ENCODE assay signal across 12 cellular contexts in genomic region chr16:57023541-57024249, GRCh38. TPM values are rescaled to one million over a fixed set of nuclear protein-coding genes. Genes with fewer than 3 reads are reported as not detected.
A peak's percentile ranks its signal among the peaks of the same experiment; 100 is the strongest.
DNase-seq lines count a peak whose midpoint lies in the region; ATAC-seq and TF ChIP-seq lines count a peak whose summit lies in the region.
"Had no signal": no experiment of that assay in that cellular context is flagged by ENCODE, and none has a peak within 500 bp of the region (broad histone marks: within the 10 kb centered on the region; RNA-seq: fewer than 3 reads in every experiment).

No MANE protein-coding gene starts in this region.

- peak; percentile 40 to 61 for DNase-seq in activated CD4-positive, alpha-beta T cell treated with anti-CD3 and anti-CD28 coated beads for 24 hours (ENCODE audit: low read depth in 2 of 2)
- peak; percentile 91 for DNase-seq in activated effector memory CD4-positive, alpha-beta T cell treated with anti-CD3 and anti-CD28 coated beads, Interleukin-2, amount 50 U/mL, for 16 hours
- DNase-seq in sigmoid colon (peak; percentile 58), inferior parietal cortex (ENCODE audit: extremely low spot score) (no peak), GM19238 (ENCODE audit: insufficient read length, low spot score) (no peak), transverse colon (no peak)
- peak; percentile 57 to 74 (median 66) for DNase-seq in stimulated activated naive CD4-positive, alpha-beta T cell (lab: John Stamatoyannopoulos, UW)
- DNase-seq: DND-41, NCI-H1417 treated with DMSO at 0.1 percent for 48 hours had no signal

- no peak for TF ChIP-seq POLR2A in sigmoid colon (IDR thresholded peaks at IDR 0.05)
- no peak for TF ChIP-seq POLR2A in transverse colon (IDR thresholded peaks at IDR 0.05)

- no peak for TF ChIP-seq CTCF in sigmoid colon (IDR thresholded peaks at IDR 0.05)
- no peak for TF ChIP-seq CTCF in transverse colon (IDR thresholded peaks at IDR 0.05)

- TF ChIP-seq EP300 in sigmoid colon (IDR thresholded peaks at IDR 0.05) (no peak), transverse colon (IDR thresholded peaks at IDR 0.05; ENCODE audit: low read depth) (no peak)

- 74 to 86% methylated on average over 8 of the region's 8 CpGs for WGBS in sigmoid colon, 2 donors
- WGBS in transverse colon (ENCODE audit: low coverage in 1 of 2), 2 donors, result 96% methylated on average over 8 of the region's 8 CpGs; no CpG with 5 or more reads in 1 of the 2 donors

- in situ Hi-C loops in transverse colon (cut with MboI; ENCODE audit: low pct_ligation_motif_present in 1 of 4, low pct_unique_long_range_greater_than_20kb in 1 of 4, low sequenced_read_pairs in 3 of 4), result no loop called here

- H3K9me3 ChIP-seq in sigmoid colon (no peaks in the 10 kb centered on the region), transverse colon (no peaks in the 10 kb centered on the region)

- H3K4me1 ChIP-seq in sigmoid colon (no peaks in the 10 kb centered on the region), transverse colon (no peaks in the 10 kb centered on the region)

- no peak for ATAC-seq in GM19395 (IDR thresholded peaks at IDR 0.05; ENCODE audit: unreplicated experiment)
- ATAC-seq: HCT116 had no signal

- intact Hi-C loops in sigmoid colon (cut with DNase I) (no loop called here), transverse colon (cut with DNase I; ENCODE audit: low total_unique reads) (no loop called here)

- H3K27ac ChIP-seq in sigmoid colon (no peak overlapping the region), transverse colon (no peak overlapping the region)

- H3K4me3 ChIP-seq in sigmoid colon, result no peak overlapping the region
- H3K4me3 ChIP-seq in transverse colon, result no peak overlapping the region

- H3K27me3 ChIP-seq in sigmoid colon (no peaks in the 10 kb centered on the region), transverse colon (no peaks in the 10 kb centered on the region)

- H3K36me3 ChIP-seq in sigmoid colon (peaks cover 4 to 65% (median 28%) of the 10 kb centered on the region in 4 donors), transverse colon (peaks cover 0 to 9% (median 3%) of the 10 kb centered on the region in 4 donors)

RNA-seq across cellular contexts. Expression of gene NLRC5, which starts 34.3 kb away (rescaled TPM):
- total RNA-seq in sigmoid colon (10 to 100 TPM in 3 of 4 donors, 1 to 10 TPM in 1; 9.5 to 37.7 (median 16.0) TPM), transverse colon (100 to 1,000 TPM in 1 of 4 donors, 10 to 100 TPM in 3; 59.4 to 171 (median 73.6) TPM)
- polyA plus RNA-seq in sigmoid colon, result 100 to 1,000 TPM in 1 of 3 donors, 10 to 100 TPM in 2; 13.8 to 119 (median 24.0) TPM
- polyA plus RNA-seq: neural cell had no signal

Comparison
In these comparisons a context has a peak if more than half of its experiments do, and no peak if none do; other contexts are left out.
1. DNase-seq: peak in activated CD4-positive, alpha-beta T cell treated with anti-CD3 and anti-CD28 coated beads for 24 hours (2 of 2), activated effector memory CD4-positive, alpha-beta T cell treated with anti-CD3 and anti-CD28 coated beads, Interleukin-2, amount 50 U/mL, for 16 hours (single experiment), sigmoid colon (single experiment) and stimulated activated naive CD4-positive, alpha-beta T cell (6 of 6); none in inferior parietal cortex (single experiment), GM19238 (single experiment) and transverse colon (single experiment).